In genomic region chrX:15567886-15568616, GRCh38 we compare ENCODE assay signal across 12 cellular contexts. TPM values are rescaled to one million over a fixed set of nuclear protein-coding genes. Genes with fewer than 3 reads are reported as not detected.
DNase-seq lines count a peak whose midpoint lies in the region; ATAC-seq and TF ChIP-seq lines count a peak whose summit lies in the region.
"Had no signal": no experiment of that assay in that cellular context is flagged by ENCODE, and none has a peak within 500 bp of the region (broad histone marks: within the 10 kb centered on the region; RNA-seq: fewer than 3 reads in every experiment).

No MANE protein-coding gene starts in this region.

- H3K4me3 ChIP-seq in PC-3 (ENCODE audit: low read length) (no peak overlapping the region), esophagus squamous epithelium (no peak overlapping the region), smooth muscle cell (no peak overlapping the region)
- H3K4me3 ChIP-seq: coronary artery, SJSA1 had no signal

- H3K9ac ChIP-seq in PC-3 (ENCODE audit: low read length) (no peak overlapping the region), smooth muscle cell (ENCODE audit: low read depth) (no peak overlapping the region)

- CTCF ChIA-PET in PC-3 (lab: Charles Lee), result interaction anchor here (0.6 to 1.0 kb wide), 9 partner anchors 9 to 99 kb away, joined by 3 to 9 read pairs (median 3); partner anchors contain the start of gene PIR

- H3K4me2 ChIP-seq in PC-3 (ENCODE audit: low read length), result peak overlapping the region; percentile 44; the same call in 1 of the 2 replicates
- no peak overlapping the region for H3K4me2 ChIP-seq in smooth muscle cell

- ATAC-seq in PC-3 (peak; percentile 52), GM18909 (IDR thresholded peaks at IDR 0.05; ENCODE audit: poor library complexity, unreplicated experiment) (no peak)

- intact Hi-C loops in PC-3 (cut with micrococcal nuclease), result loop anchor here (1.0 to 2.0 kb wide), 2 partner anchors 77 to 105 kb away; no protein-coding TSS in a partner anchor
- intact Hi-C loops in esophagus squamous epithelium (cut with DNase I), result no loop called here

- WGBS in esophagus squamous epithelium, 2 donors, result 38 to 43% methylated on average over 6 to 7 of the region's 7 CpGs
- 60% methylated on average over 7 of the region's 7 CpGs for WGBS in smooth muscle cell (ENCODE audit: low lambda C conversion rate)

- H3K4me1 ChIP-seq in PC-3 (ENCODE audit: insufficient read depth, low read length) (peaks cover 4% of the 10 kb centered on the region), esophagus squamous epithelium (peaks cover 0 to 10% (median 0%) of the 10 kb centered on the region in 3 donors), smooth muscle cell (ENCODE audit: low read depth) (peaks cover 12% of the 10 kb centered on the region)
- H3K4me1 ChIP-seq: SJSA1 had no signal

- BruUV-seq in PC-3 (replicated peaks; lab: Mats Ljungman, UMichigan), result no TSS peak

- DNase-seq in NCI-H345 (lab: John Stamatoyannopoulos, UW) (peak; percentile 15), NCI-H345 treated with DMSO at 0.1 percent for 48 hours (lab: John Stamatoyannopoulos, UW; ENCODE audit: unreplicated experiment) (no peak), PC-3 (peak; percentile 54), esophagus squamous epithelium (lab: John Stamatoyannopoulos, UW) (no peak), smooth muscle cell (lab: John Stamatoyannopoulos, UW; ENCODE audit: unreplicated experiment) (no peak), putamen (ENCODE audit: low spot score) (no peak)
- no peak for DNase-seq in activated T-cell treated with anti-CD3 and anti-CD28 coated beads, Interleukin-2, amount 50 U/mL, for 48 hours
- DNase-seq: Kasumi-1 had no signal

- H4K20me1 ChIP-seq in PC-3 (ENCODE audit: low read length) (no peaks in the 10 kb centered on the region), smooth muscle cell (ENCODE audit: low read depth) (no peaks in the 10 kb centered on the region)

- no peaks in the 10 kb centered on the region for H3K27me3 ChIP-seq in PC-3 (ENCODE audit: low read length)
- H3K27me3 ChIP-seq in esophagus squamous epithelium, result no peaks in the 10 kb centered on the region
- H3K27me3 ChIP-seq in smooth muscle cell (ENCODE audit: low read depth), result no peaks in the 10 kb centered on the region
- H3K27me3 ChIP-seq: SJSA1 had no signal

- H2AFZ ChIP-seq in PC-3 (ENCODE audit: low read length), result no peak overlapping the region
- peak overlapping the region; percentile 2 for H2AFZ ChIP-seq in smooth muscle cell (ENCODE audit: low read depth)

- no peaks in the 10 kb centered on the region for H3K9me2 ChIP-seq in PC-3 (replicated peaks; ENCODE audit: low read length)

- TF ChIP-seq CTCF in PC-3 (conservative IDR thresholded peaks at IDR 0.05; ENCODE audit: low read depth, low read length) (peak; percentile 70), esophagus squamous epithelium (IDR thresholded peaks at IDR 0.05) (peak in 4 of 6 experiments; percentile 11 to 57 (median 34)), smooth muscle cell (IDR thresholded peaks at IDR 0.05; ENCODE audit: borderline replicate concordance, insufficient read depth, poor library complexity, severe bottlenecking) (peak; percentile 56)

- H3K36me3 ChIP-seq in PC-3 (ENCODE audit: low read depth, low read length) (no peaks in the 10 kb centered on the region), esophagus squamous epithelium (no peaks in the 10 kb centered on the region), smooth muscle cell (ENCODE audit: low read depth) (no peaks in the 10 kb centered on the region)
- H3K36me3 ChIP-seq: SJSA1 had no signal

- no peak for TF ChIP-seq POLR2A in esophagus squamous epithelium (IDR thresholded peaks at IDR 0.05)

- POLR2A ChIA-PET in PC-3 (lab: Charles Lee; ENCODE audit: unreplicated experiment), result interaction anchor here (0.7 kb wide), 1 partner anchor 38 kb away, joined by 4 read pairs; no protein-coding TSS in a partner anchor

- H3K9me3 ChIP-seq in PC-3 (ENCODE audit: low read length) (no peaks in the 10 kb centered on the region), esophagus squamous epithelium (no peaks in the 10 kb centered on the region), smooth muscle cell (replicated peaks; ENCODE audit: low read depth) (no peaks in the 10 kb centered on the region)
- H3K9me3 ChIP-seq: SJSA1 had no signal

- no peaks in the 10 kb centered on the region for H3K79me2 ChIP-seq in PC-3 (ENCODE audit: low read length)
- H3K79me2 ChIP-seq in smooth muscle cell (ENCODE audit: low read depth), result no peaks in the 10 kb centered on the region

- H3F3A ChIP-seq in PC-3 (ENCODE audit: low read length, unreplicated experiment) (no peaks in the 10 kb centered on the region), smooth muscle cell (ENCODE audit: low read depth) (no peaks in the 10 kb centered on the region)

- H3K27ac ChIP-seq in PC-3 (ENCODE audit: low read length), result no peak overlapping the region
- H3K27ac ChIP-seq in esophagus squamous epithelium, result no peak overlapping the region
- no peak overlapping the region for H3K27ac ChIP-seq in smooth muscle cell (ENCODE audit: low read depth)
- H3K27ac ChIP-seq: coronary artery, SJSA1 had no signal

RNA-seq across cellular contexts. Expression of gene ACE2, which starts 32.7 kb away (rescaled TPM):
- total RNA-seq in PC-3 (2014; rRNA removed) (0.81 and 1.2 TPM in 2 replicates), esophagus squamous epithelium (1 to 10 TPM in 3 of 4 donors, under 1 TPM in 1; 0.57 to 9.8 (median 5.5) TPM), smooth muscle cell (1.6 and 5.1 TPM in 2 replicates)
- polyA plus RNA-seq in smooth muscle cell, result 1.0 and 1.6 TPM in 2 replicates
- total RNA-seq: osteocyte had no signal

Comparison
In these comparisons a context has a peak if more than half of its experiments do, and no peak if none do; other contexts are left out.
1. DNase-seq: peak in NCI-H345 (single experiment) and PC-3 (single experiment); none in NCI-H345 treated with DMSO at 0.1 percent for 48 hours (single experiment), esophagus squamous epithelium (single experiment), smooth muscle cell (single experiment), putamen (single experiment) and activated T-cell treated with anti-CD3 and anti-CD28 coated beads, Interleukin-2, amount 50 U/mL, for 48 hours (0 of 2).
2. Peak in every context shown above with its lines, with median percentiles within 50 percentile points of each other: CTCF ChIP-seq.